25 cellular contexts compared by ENCODE assay signal in genomic region chr19:2371656-2372055, GRCh38. TPM values are rescaled to one million over a fixed set of nuclear protein-coding genes. Genes with fewer than 3 reads are reported as not detected.
DNase-seq lines count a peak whose midpoint lies in the region; ATAC-seq and TF ChIP-seq lines count a peak whose summit lies in the region.
"Had no signal": no experiment of that assay in that cellular context is flagged by ENCODE, and none has a peak within 500 bp of the region (broad histone marks: within the 10 kb centered on the region; RNA-seq: fewer than 3 reads in every experiment).

No MANE protein-coding gene starts in this region.

- CTCF ChIA-PET in mammary epithelial cell (lab: Charles Lee; ENCODE audit: low non-redundant PET) (no interaction called here), MCF 10A (lab: Yijun Ruan, JAX) (no interaction called here), PC-3 (lab: Charles Lee) (no interaction called here)

- no peak overlapping the region for H2AFZ ChIP-seq in mammary epithelial cell (ENCODE audit: low read depth, low read length)
- H2AFZ ChIP-seq in PC-3 (ENCODE audit: low read length), result no peak overlapping the region

- in situ Hi-C loops in mammary epithelial cell (cut with MboI; ENCODE audit: low sequenced_read_pairs in 2 of 2), result no loop called here

- 75% methylated on average over 16 of the region's 16 CpGs for WGBS in mammary epithelial cell (ENCODE audit: low coverage, missing lambda C conversion rate)
- WGBS in sigmoid colon, 2 donors, result 83 to 87% methylated on average over 16 of the region's 16 CpGs

- peaks cover 12% of the 10 kb centered on the region for H3K4me1 Mint-ChIP-seq in MCF 10A (ENCODE audit: insufficient read depth, unreplicated experiment)
- H3K4me1 Mint-ChIP-seq: activated naive CD8-positive, alpha-beta T cell treated with anti-CD3 and anti-CD28 coated beads, Interleukin-2, amount 50 U/mL, for 24 hours had no signal

- H3K27me3 ChIP-seq in mammary epithelial cell (ENCODE audit: insufficient read depth, low read length) (peaks cover 2% of the 10 kb centered on the region), PC-3 (ENCODE audit: low read length) (no peaks in the 10 kb centered on the region), ascending aorta (no peaks in the 10 kb centered on the region), sigmoid colon (peaks cover 0 to 25% (median 8%) of the 10 kb centered on the region in 3 donors)
- H3K27me3 ChIP-seq: breast epithelium, gastrocnemius medialis had no signal

- no peak overlapping the region for H3K4me3 Mint-ChIP-seq in MCF 10A (ENCODE audit: unreplicated experiment)
- H3K4me3 Mint-ChIP-seq: activated naive CD8-positive, alpha-beta T cell treated with anti-CD3 and anti-CD28 coated beads, Interleukin-2, amount 50 U/mL, for 24 hours; CD4-positive, CD25-positive, alpha-beta regulatory T cell; dendritic cell treated with granulocyte-macrophage colony-stimulating factor and Interleukin-4, amounts not matched to agents 40 ng/mL and 50 ng/mL, for 4 days; nephron progenitor cell had no signal

- H3K9me2 ChIP-seq in PC-3 (replicated peaks; ENCODE audit: low read length), result no peaks in the 10 kb centered on the region

- TF ChIP-seq CTCF in mammary epithelial cell (conservative IDR thresholded peaks at IDR 0.05 in 1 of 2, IDR thresholded peaks at IDR 0.05 in 1 of 2; ENCODE audit: extremely low read depth in 1 of 2, insufficient read depth in 1 of 2, low read depth in 1 of 2, low read length in 2 of 2) (no peak), MCF 10A (IDR thresholded peaks at IDR 0.05; ENCODE audit: unreplicated experiment) (no peak), PC-3 (conservative IDR thresholded peaks at IDR 0.05; ENCODE audit: low read depth, low read length) (no peak), fibroblast of mammary gland (conservative IDR thresholded peaks at IDR 0.05; ENCODE audit: control insufficient read depth, insufficient read depth, low read depth, low read length) (no peak), ascending aorta (IDR thresholded peaks at IDR 0.05) (no peak), sigmoid colon (IDR thresholded peaks at IDR 0.05) (no peak)

- H3K27ac ChIP-seq in mammary epithelial cell (ENCODE audit: insufficient read depth, low read depth, low read length) (no peak overlapping the region), PC-3 (ENCODE audit: low read length) (no peak overlapping the region), ascending aorta (no peak overlapping the region), sigmoid colon (no peak overlapping the region)
- H3K27ac ChIP-seq: A549, breast epithelium, gastrocnemius medialis, skin epidermis had no signal

- no peaks in the 10 kb centered on the region for H3F3A ChIP-seq in PC-3 (ENCODE audit: low read length, unreplicated experiment)

- POLR2A ChIA-PET in MCF 10A (lab: Yijun Ruan, JAX) (no interaction called here), PC-3 (lab: Charles Lee; ENCODE audit: unreplicated experiment) (no interaction called here)

- peaks cover 2% of the 10 kb centered on the region for H3K9me3 ChIP-seq in mammary epithelial cell (replicated peaks; ENCODE audit: insufficient read depth, low read length)
- H3K9me3 ChIP-seq in PC-3 (ENCODE audit: low read length), result no peaks in the 10 kb centered on the region
- no peaks in the 10 kb centered on the region for H3K9me3 ChIP-seq in ascending aorta
- peaks cover 0 to 3% (median 0%) of the 10 kb centered on the region in 4 donors for H3K9me3 ChIP-seq in sigmoid colon
- H3K9me3 ChIP-seq: A549, breast epithelium, gastrocnemius medialis had no signal

- no peak overlapping the region for H3K9ac ChIP-seq in mammary epithelial cell (ENCODE audit: insufficient read depth, low read length)
- no peak overlapping the region for H3K9ac ChIP-seq in PC-3 (ENCODE audit: low read length)

- no peaks in the 10 kb centered on the region for H3K4me1 ChIP-seq in mammary epithelial cell (ENCODE audit: insufficient read depth, low read length)
- H3K4me1 ChIP-seq in PC-3 (ENCODE audit: insufficient read depth, low read length), result no peaks in the 10 kb centered on the region
- H3K4me1 ChIP-seq in ascending aorta, result no peaks in the 10 kb centered on the region
- H3K4me1 ChIP-seq in sigmoid colon, result no peaks in the 10 kb centered on the region
- H3K4me1 ChIP-seq: A549, breast epithelium had no signal

- dilution Hi-C loops in mammary epithelial cell (cut with HindIII; ENCODE audit: low sequenced_read_pairs), result no loop called here

- H3K27me3 Mint-ChIP-seq in MCF 10A (ENCODE audit: insufficient read depth, unreplicated experiment), result peaks cover 12% of the 10 kb centered on the region

- BruUV-seq in mammary epithelial cell (replicated peaks; lab: Mats Ljungman, UMichigan) (no TSS peak), MCF 10A (replicated peaks; lab: Mats Ljungman, UMichigan) (no TSS peak), PC-3 (replicated peaks; lab: Mats Ljungman, UMichigan) (no TSS peak)

- no peak for TF ChIP-seq POLR2A in sigmoid colon (IDR thresholded peaks at IDR 0.05)

- no peak for TF ChIP-seq EP300 in sigmoid colon (IDR thresholded peaks at IDR 0.05)

- H3K79me2 ChIP-seq in mammary epithelial cell (ENCODE audit: insufficient read depth, low read length) (no peaks in the 10 kb centered on the region), PC-3 (ENCODE audit: low read length) (no peaks in the 10 kb centered on the region)

- DNase-seq in mammary epithelial cell (peak; percentile 22), MCF 10A (ENCODE audit: unreplicated experiment) (no peak), PC-3 (peak; percentile 44), fibroblast of mammary gland (ENCODE audit: low read depth) (peak; percentile 74), ascending aorta (ENCODE audit: low spot score in 2 of 2) (no peak), sigmoid colon (no peak)
- DNase-seq in stimulated activated CD4-positive, alpha-beta T cell treated with anti-CD3 and anti-CD28 coated beads, Interleukin-1b, Interleukin-23, amount 100 ng/mL, for 48 hours, result no peak
- DNase-seq: activated CD4-positive, alpha-beta T cell treated with anti-CD3 and anti-CD28 coated beads for 1 hour; activated naive CD8-positive, alpha-beta T cell treated with anti-CD3 and anti-CD28 coated beads, Interleukin-2, amount 50 U/mL, for 24 hours; CD4-positive, CD25-positive, alpha-beta regulatory T cell; gastrocnemius medialis; left colon; NCI-H187 treated with DMSO at 0.1 percent for 48 hours; NCI-H345; nephron progenitor cell; stimulated activated CD4-positive, alpha-beta T cell treated with anti-CD3 and anti-CD28 coated beads, Interleukin-4, amount 100 ng/mL, for 24 hours; T-helper 9 cell had no signal

- H3K36me3 Mint-ChIP-seq in MCF 10A (ENCODE audit: insufficient read depth, unreplicated experiment), result no peaks in the 10 kb centered on the region
- H3K36me3 Mint-ChIP-seq: CD4-positive, CD25-positive, alpha-beta regulatory T cell had no signal

- no peaks in the 10 kb centered on the region for H4K20me1 ChIP-seq in mammary epithelial cell (ENCODE audit: insufficient read depth, low read length)
- no peaks in the 10 kb centered on the region for H4K20me1 ChIP-seq in PC-3 (ENCODE audit: low read length)

- no peaks in the 10 kb centered on the region for H3K36me3 ChIP-seq in mammary epithelial cell (ENCODE audit: insufficient read depth, low read length)
- no peaks in the 10 kb centered on the region for H3K36me3 ChIP-seq in PC-3 (ENCODE audit: low read depth, low read length)
- H3K36me3 ChIP-seq in ascending aorta, result no peaks in the 10 kb centered on the region
- no peaks in the 10 kb centered on the region for H3K36me3 ChIP-seq in sigmoid colon
- H3K36me3 ChIP-seq: breast epithelium, gastrocnemius medialis had no signal

- H3K9me3 Mint-ChIP-seq in MCF 10A (ENCODE audit: unreplicated experiment), result no peaks in the 10 kb centered on the region
- H3K9me3 Mint-ChIP-seq: activated naive CD8-positive, alpha-beta T cell treated with anti-CD3 and anti-CD28 coated beads, Interleukin-2, amount 50 U/mL, for 24 hours; dendritic cell treated with granulocyte-macrophage colony-stimulating factor and Interleukin-4, amounts not matched to agents 40 ng/mL and 50 ng/mL, for 4 days had no signal

- ATAC-seq in PC-3 (no peak; the same call in 1 of the 2 replicates), GM18519 (IDR thresholded peaks at IDR 0.05; ENCODE audit: low FRiP score, unreplicated experiment) (no peak)
- ATAC-seq: activated naive CD8-positive, alpha-beta T cell treated with anti-CD3 and anti-CD28 coated beads, Interleukin-2, amount 50 U/mL, for 24 hours; left colon had no signal

- H3K4me3 ChIP-seq in mammary epithelial cell (replicated peaks in 1 of 3; ENCODE audit: insufficient read depth in 1 of 3, low read depth in 2 of 3, low read length in 3 of 3), result no peak overlapping the region
- H3K4me3 ChIP-seq in PC-3 (ENCODE audit: low read length), result no peak overlapping the region
- no peak overlapping the region for H3K4me3 ChIP-seq in fibroblast of mammary gland (ENCODE audit: control insufficient read depth, low read depth, low read length)
- H3K4me3 ChIP-seq in ascending aorta, result no peak overlapping the region
- H3K4me3 ChIP-seq in sigmoid colon, result no peak overlapping the region
- H3K4me3 ChIP-seq: A549, breast epithelium, gastrocnemius medialis, SK-N-MC, skin epidermis had no signal

- H3K27ac Mint-ChIP-seq in MCF 10A (ENCODE audit: low read depth, unreplicated experiment), result no peak overlapping the region
- H3K27ac Mint-ChIP-seq: activated naive CD8-positive, alpha-beta T cell treated with anti-CD3 and anti-CD28 coated beads, Interleukin-2, amount 50 U/mL, for 24 hours; dendritic cell treated with granulocyte-macrophage colony-stimulating factor and Interleukin-4, amounts not matched to agents 40 ng/mL and 50 ng/mL, for 4 days; progenitor cell of endocrine pancreas had no signal

- H3K4me2 ChIP-seq in mammary epithelial cell (ENCODE audit: insufficient read depth, low read depth, low read length), result no peak overlapping the region
- H3K4me2 ChIP-seq in PC-3 (ENCODE audit: low read length), result no peak overlapping the region
- H3K4me2 ChIP-seq: A549 had no signal

- intact Hi-C loops in mammary epithelial cell (cut with micrococcal nuclease) (no loop called here), MCF 10A (cut with micrococcal nuclease) (no loop called here), PC-3 (cut with micrococcal nuclease) (no loop called here), ascending aorta (cut with DNase I) (no loop called here), sigmoid colon (cut with DNase I) (no loop called here)

RNA-seq across cellular contexts. Expression of gene TMPRSS9, which starts 11.6 kb away (rescaled TPM):
- not detected for total RNA-seq in mammary epithelial cell
- polyA plus RNA-seq in mammary epithelial cell, result not detected
- not detected for polyA minus RNA-seq in mammary epithelial cell
- not detected in 2 replicates for total RNA-seq in MCF 10A (2022)
- total RNA-seq in PC-3 (2014; rRNA removed), result 0.17 TPM in 1 of 2 replicates, not detected in the other
- total RNA-seq in ascending aorta, result not detected
- total RNA-seq in sigmoid colon, result under 1 TPM in 3 of 4 donors, not detected in 1; 0.16 to 0.68 (median 0.28) TPM
- polyA plus RNA-seq in sigmoid colon, result under 1 TPM in 1 of 3 donors, not detected in 2; 0.26 TPM
- total RNA-seq: endothelial cell of umbilical vein, gastrocnemius medialis, progenitor cell of endocrine pancreas had no signal
- polyA plus RNA-seq: CD4-positive, CD25-positive, alpha-beta regulatory T cell; endothelial cell of umbilical vein had no signal

RNA-seq across cellular contexts. Expression of gene SPPL2B, which starts 43.2 kb away (rescaled TPM):
- total RNA-seq in mammary epithelial cell (10 to 100 TPM; 21.8 to 50.7 TPM), MCF 10A (2022) (70.1 and 70.9 TPM in 2 replicates), PC-3 (2014; rRNA removed) (28.6 and 32.2 TPM in 2 replicates), ascending aorta (95.7 TPM), sigmoid colon (10 to 100 TPM; 14.6 to 47.4 (median 24.0) TPM)
- polyA plus RNA-seq in mammary epithelial cell (13.5 TPM), sigmoid colon (100 to 1,000 TPM in 1 of 3 donors, 10 to 100 TPM in 1, 1 to 10 TPM in 1; 6.0 to 145 (median 12.0) TPM)
- 3.9 TPM for polyA minus RNA-seq in mammary epithelial cell

RNA-seq across cellular contexts. Expression of gene LSM7, which starts 43.3 kb away (rescaled TPM):
- total RNA-seq in mammary epithelial cell (10 to 100 TPM; 67.7 to 91.6 TPM), MCF 10A (2022) (135 and 152 TPM in 2 replicates), PC-3 (2014; rRNA removed) (204 and 282 TPM in 2 replicates), ascending aorta (31.4 TPM), sigmoid colon (100 to 1,000 TPM in 2 of 4 donors, 10 to 100 TPM in 2; 51.5 to 139 (median 100) TPM)
- polyA plus RNA-seq in mammary epithelial cell (442 TPM), sigmoid colon (100 to 1,000 TPM; 234 to 427 (median 235) TPM)
- polyA minus RNA-seq in mammary epithelial cell, result 35.3 TPM

RNA-seq across cellular contexts. Expression of gene TIMM13, which starts 55.7 kb away (rescaled TPM):
- total RNA-seq in mammary epithelial cell (100 to 1,000 TPM in 1 of 2 donors, 10 to 100 TPM in 1; 20.8 to 133 TPM), MCF 10A (2022) (123 and 188 TPM in 2 replicates), PC-3 (2014; rRNA removed) (129 and 131 TPM in 2 replicates), ascending aorta (55.0 TPM), sigmoid colon (10 to 100 TPM; 23.6 to 29.3 (median 26.3) TPM)
- polyA plus RNA-seq in mammary epithelial cell (62.2 TPM), sigmoid colon (100 to 1,000 TPM in 2 of 3 donors, 10 to 100 TPM in 1; 92.2 to 135 (median 101) TPM)
- polyA minus RNA-seq in mammary epithelial cell, result 3.3 TPM

Comparison
In these comparisons a context has a peak if more than half of its experiments do, and no peak if none do; other contexts are left out.
1. DNase-seq: peak in mammary epithelial cell (single experiment), PC-3 (single experiment) and fibroblast of mammary gland (single experiment); none in MCF 10A (single experiment), stimulated activated CD4-positive, alpha-beta T cell treated with anti-CD3 and anti-CD28 coated beads, Interleukin-1b, Interleukin-23, amount 100 ng/mL, for 48 hours (single experiment), ascending aorta (0 of 2) and sigmoid colon (single experiment).